ENCODE assay signal across 8 cellular contexts in genomic region chr6:89830385-89830809, GRCh38. TPM values are rescaled to one million over a fixed set of nuclear protein-coding genes. Genes with fewer than 3 reads are reported as not detected.
DNase-seq lines count a peak whose midpoint lies in the region; ATAC-seq and TF ChIP-seq lines count a peak whose summit lies in the region.

No MANE protein-coding gene starts in this region.

- peaks cover 14 to 53% (median 37%) of the 10 kb centered on the region in 4 donors for H3K4me1 Mint-ChIP-seq in CD4-positive, CD25-positive, alpha-beta regulatory T cell
- H3K4me1 Mint-ChIP-seq in chondrocyte (ENCODE audit: low read depth) (peaks cover 36% of the 10 kb centered on the region), nephron (peaks cover 9% of the 10 kb centered on the region)

- peaks cover 15% of the 10 kb centered on the region for H3K36me3 ChIP-seq in CD4-positive, CD25-positive, alpha-beta regulatory T cell (ENCODE audit: control insufficient read depth, insufficient read depth, low read length)
- H3K36me3 ChIP-seq in Loucy (ENCODE audit: insufficient read depth, low read length) = no peaks in the 10 kb centered on the region

- no peaks in the 10 kb centered on the region for H3K9me3 Mint-ChIP-seq in CD4-positive, CD25-positive, alpha-beta regulatory T cell
- no peaks in the 10 kb centered on the region for H3K9me3 Mint-ChIP-seq in chondrocyte (ENCODE audit: low read depth)
- no peaks in the 10 kb centered on the region for H3K9me3 Mint-ChIP-seq in nephron

- no peak overlapping the region for H2AFZ ChIP-seq in Loucy (ENCODE audit: low read length)

- H3F3A ChIP-seq in Loucy (ENCODE audit: low read depth) = no peaks in the 10 kb centered on the region

- TF ChIP-seq CTCF in Loucy (conservative IDR thresholded peaks at IDR 0.05; ENCODE audit: low read length) (no peak), chondrocyte (IDR thresholded peaks at IDR 0.05) (no peak), nephron (IDR thresholded peaks at IDR 0.05; ENCODE audit: unreplicated experiment in 3 of 3) (no peak)

- H3K79me2 ChIP-seq in Loucy (ENCODE audit: insufficient read depth, low read length) = peaks cover 28% of the 10 kb centered on the region

- peak in 1 of 3 donors; percentile 16 for DNase-seq in CD4-positive, CD25-positive, alpha-beta regulatory T cell
- DNase-seq in chondrocyte (ENCODE audit: low spot score) (no peak), dermis blood vessel endothelial cell (no peak), NCI-H774 (lab: John Stamatoyannopoulos, UW) (no peak)

- peaks cover 34% of the 10 kb centered on the region for H3K4me1 ChIP-seq in CD4-positive, CD25-positive, alpha-beta regulatory T cell (ENCODE audit: control insufficient read depth, insufficient read depth, low read length, poor library complexity, severe bottlenecking)
- peaks cover 16% of the 10 kb centered on the region for H3K4me1 ChIP-seq in Loucy (ENCODE audit: insufficient read depth, low read length, poor library complexity, severe bottlenecking)

- no peaks in the 10 kb centered on the region for H3K27me3 ChIP-seq in CD4-positive, CD25-positive, alpha-beta regulatory T cell (ENCODE audit: control insufficient read depth, insufficient read depth, low read length)
- no peaks in the 10 kb centered on the region for H3K27me3 ChIP-seq in Loucy (ENCODE audit: insufficient read depth, low read length, poor library complexity, severe bottlenecking)

- H3K9me2 ChIP-seq in Loucy (replicated peaks; ENCODE audit: low read depth, low read length) = no peaks in the 10 kb centered on the region

- no peaks in the 10 kb centered on the region for H3K27me3 Mint-ChIP-seq in CD4-positive, CD25-positive, alpha-beta regulatory T cell
- H3K27me3 Mint-ChIP-seq in chondrocyte (ENCODE audit: low read depth) (no peaks in the 10 kb centered on the region), nephron (ENCODE audit: low read depth) (no peaks in the 10 kb centered on the region)

- no peaks in the 10 kb centered on the region for H3K9me3 ChIP-seq in CD4-positive, CD25-positive, alpha-beta regulatory T cell (ENCODE audit: control insufficient read depth in 2 of 2, low read length in 2 of 2)
- no peaks in the 10 kb centered on the region for H3K9me3 ChIP-seq in Loucy (ENCODE audit: insufficient read depth, low read depth, low read length)

- peaks cover 23% of the 10 kb centered on the region for H3K36me3 Mint-ChIP-seq in CD4-positive, CD25-positive, alpha-beta regulatory T cell
- peaks cover 10% of the 10 kb centered on the region for H3K36me3 Mint-ChIP-seq in chondrocyte (ENCODE audit: low read depth)
- peaks cover 24% of the 10 kb centered on the region for H3K36me3 Mint-ChIP-seq in nephron (ENCODE audit: low read depth)

- peak overlapping the region; percentile 92 for H3K9ac ChIP-seq in Loucy (ENCODE audit: low read depth, low read length, poor library complexity, severe bottlenecking)

- peaks cover 15% of the 10 kb centered on the region for H4K20me1 ChIP-seq in Loucy (ENCODE audit: insufficient read depth, low read length, poor library complexity, severe bottlenecking)

- ATAC-seq in CD4-positive, CD25-positive, alpha-beta regulatory T cell (ENCODE audit: low read depth in 2 of 2) = no peak
- ATAC-seq in HG03342 (IDR thresholded peaks at IDR 0.05; ENCODE audit: unreplicated experiment) = no peak
- no peak for ATAC-seq in HG02840 (IDR thresholded peaks at IDR 0.05; ENCODE audit: low FRiP score, unreplicated experiment)

- H3K4me2 ChIP-seq in Loucy (ENCODE audit: low read depth, low read length, poor library complexity, severe bottlenecking) = peak overlapping the region; percentile 93

- H3K4me3 Mint-ChIP-seq in CD4-positive, CD25-positive, alpha-beta regulatory T cell = peak overlapping the region; percentile 92 to 100 (median 98)
- H3K4me3 Mint-ChIP-seq in chondrocyte (ENCODE audit: unreplicated experiment) (peak overlapping the region; percentile 98), nephron (peak overlapping the region; percentile 95 to 99 (median 98))

- H3K4me3 ChIP-seq in CD4-positive, CD25-positive, alpha-beta regulatory T cell (ENCODE audit: low read depth, low read length) = peak overlapping the region; percentile 94
- peak overlapping the region; percentile 92 for H3K4me3 ChIP-seq in Loucy (ENCODE audit: low read length, poor library complexity, severe bottlenecking)

- peak overlapping the region; percentile 84 to 98 (median 97) for H3K27ac Mint-ChIP-seq in CD4-positive, CD25-positive, alpha-beta regulatory T cell
- H3K27ac Mint-ChIP-seq in chondrocyte (ENCODE audit: unreplicated experiment) = peak overlapping the region; percentile 94
- H3K27ac Mint-ChIP-seq in nephron = peak overlapping the region; percentile 23 to 94 (median 92)

- H3K27ac ChIP-seq in CD4-positive, CD25-positive, alpha-beta regulatory T cell (ENCODE audit: insufficient read depth, low read length, poor library complexity, severe bottlenecking) = peak overlapping the region; percentile 88

RNA-seq across cellular contexts. Expression of gene CASP8AP2, which starts 0.7 kb away (rescaled TPM):
- total RNA-seq in CD4-positive, CD25-positive, alpha-beta regulatory T cell = 30.8 TPM
- 10 to 100 TPM; 48.4 to 59.2 (median 52.8) TPM for polyA plus RNA-seq in CD4-positive, CD25-positive, alpha-beta regulatory T cell
- total RNA-seq in chondrocyte (14.0 to 22.9 TPM (median 14.3 TPM) in 3 replicates), dermis blood vessel endothelial cell (17.4 and 21.1 TPM in 2 replicates)

RNA-seq across cellular contexts. Expression of gene MDN1, which starts 10.8 kb away (rescaled TPM):
- 49.2 TPM for total RNA-seq in CD4-positive, CD25-positive, alpha-beta regulatory T cell
- 1 to 10 TPM; 5.7 to 7.1 (median 6.3) TPM for polyA plus RNA-seq in CD4-positive, CD25-positive, alpha-beta regulatory T cell
- total RNA-seq in chondrocyte = 32.2 to 35.8 TPM (median 32.9 TPM) in 3 replicates
- total RNA-seq in dermis blood vessel endothelial cell = 28.2 and 35.8 TPM in 2 replicates
